ENCODE assay signal across 10 cellular contexts in genomic region chr1:51423098-51423821, GRCh38.
A peak's percentile ranks its signal among the peaks of the same experiment; 100 is the strongest.
DNase-seq lines count a peak whose midpoint lies in the region; ATAC-seq and TF ChIP-seq lines count a peak whose summit lies in the region.
"Had no signal": no experiment of that assay in that cellular context is flagged by ENCODE, and none has a peak within 500 bp of the region (broad histone marks: within the 10 kb centered on the region; RNA-seq: fewer than 3 reads in every experiment).

No MANE protein-coding gene starts in this region.

- H3K79me2 ChIP-seq in smooth muscle cell (ENCODE audit: low read depth), result peaks cover 22% of the 10 kb centered on the region

- no peaks in the 10 kb centered on the region for H3K9me3 ChIP-seq in ascending aorta
- no peaks in the 10 kb centered on the region for H3K9me3 ChIP-seq in smooth muscle cell (replicated peaks; ENCODE audit: low read depth)

- H3K27me3 ChIP-seq in ascending aorta, result no peaks in the 10 kb centered on the region
- H3K27me3 ChIP-seq in smooth muscle cell (ENCODE audit: low read depth), result no peaks in the 10 kb centered on the region

- peak; percentile 17 for DNase-seq in DMS 273 (lab: John Stamatoyannopoulos, UW; ENCODE audit: unreplicated experiment)
- DNase-seq in DMS 273 treated with DMSO at 0.1 percent for 48 hours (lab: John Stamatoyannopoulos, UW), result no peak
- DNase-seq in ascending aorta (ENCODE audit: low spot score in 2 of 2), result no peak
- no peak for DNase-seq in left cardiac atrium
- DNase-seq in smooth muscle cell (lab: John Stamatoyannopoulos, UW; ENCODE audit: unreplicated experiment), result no peak
- DNase-seq in RKO (ENCODE audit: low spot score), result no peak
- DNase-seq: NCI-H146 had no signal

- peaks cover 7% of the 10 kb centered on the region for H3F3A ChIP-seq in smooth muscle cell (ENCODE audit: low read depth)

- 64% methylated on average over 7 of the region's 7 CpGs for whole genome bisulfite sequencing in smooth muscle cell (ENCODE audit: low lambda C conversion rate)

- H3K9ac ChIP-seq in smooth muscle cell (ENCODE audit: low read depth), result no peak overlapping the region

- intact Hi-C loops in ascending aorta (cut with DNase I), result loop anchor here (5.0 kb wide), 1 partner anchor 94 kb away; the partner anchor contains the start of gene EPS15
- intact Hi-C loops in left cardiac atrium (cut with DNase I), result loop anchor here in 1 of 2 donors (5.0 kb wide), 1 partner anchor 99 kb away; no protein-coding TSS in a partner anchor

- H3K36me3 ChIP-seq in ascending aorta, result peaks cover 0 to 2% of the 10 kb centered on the region in 2 donors
- no peaks in the 10 kb centered on the region for H3K36me3 ChIP-seq in smooth muscle cell (ENCODE audit: low read depth)

- H3K4me1 ChIP-seq in ascending aorta (peaks cover 0 to 9% of the 10 kb centered on the region in 2 donors), smooth muscle cell (ENCODE audit: low read depth) (peaks cover 26% of the 10 kb centered on the region)

- peak overlapping the region; percentile 1 to 44 for H3K27ac ChIP-seq in ascending aorta
- peak overlapping the region; percentile 48 for H3K27ac ChIP-seq in smooth muscle cell (ENCODE audit: low read depth)
- H3K27ac ChIP-seq: 22Rv1 had no signal

- no peak overlapping the region for H2AFZ ChIP-seq in smooth muscle cell (ENCODE audit: low read depth)

- TF ChIP-seq CTCF in ascending aorta (IDR thresholded peaks at IDR 0.05) (no peak), smooth muscle cell (IDR thresholded peaks at IDR 0.05; ENCODE audit: borderline replicate concordance, insufficient read depth, poor library complexity, severe bottlenecking) (no peak)

- H4K20me1 ChIP-seq in smooth muscle cell (ENCODE audit: low read depth), result no peaks in the 10 kb centered on the region

- ATAC-seq in left cardiac atrium (peak; percentile 71 to 84), HG03196 (IDR thresholded peaks at IDR 0.05; ENCODE audit: unreplicated experiment) (no peak), HG03469 (IDR thresholded peaks at IDR 0.05; ENCODE audit: unreplicated experiment) (no peak)

- H3K4me3 ChIP-seq in ascending aorta, result peak overlapping the region in 1 of 2 donors; percentile 36
- H3K4me3 ChIP-seq in smooth muscle cell, result no peak overlapping the region

- H3K4me2 ChIP-seq in smooth muscle cell, result peak overlapping the region; percentile 56

Comparison
In these comparisons a context has a peak if more than half of its experiments do, and no peak if none do; other contexts are left out.
1. ATAC-seq: peak in left cardiac atrium (2 of 2); none in HG03196 (single experiment) and HG03469 (single experiment).